16 cellular contexts compared by ENCODE assay signal in genomic region chr13:60755380-60756163, GRCh38.
A peak's percentile ranks its signal among the peaks of the same experiment; 100 is the strongest.
DNase-seq lines count a peak whose midpoint lies in the region; ATAC-seq, FAIRE-seq and TF ChIP-seq lines count a peak whose summit lies in the region.
"Had no signal": no experiment of that assay in that cellular context is flagged by ENCODE, and none has a peak within 500 bp of the region (broad histone marks: within the 10 kb centered on the region; RNA-seq: fewer than 3 reads in every experiment).

No MANE protein-coding gene starts in this region.

- no peaks in the 10 kb centered on the region for H3K36me3 ChIP-seq in iPS DF 6.9 (ENCODE audit: control insufficient read depth, insufficient read depth, low read length)
- H3K36me3 ChIP-seq in small intestine (ENCODE audit: control insufficient read depth in 2 of 2, insufficient read depth in 2 of 2, low read length in 2 of 2): no peaks in the 10 kb centered on the region
- H3K36me3 ChIP-seq: neutrophil had no signal

- intact Hi-C loops in lower leg skin (cut with DNase I; ENCODE audit: low total_unique reads): no loop called here

- H3K27me3 ChIP-seq in iPS DF 6.9 (ENCODE audit: control insufficient read depth, insufficient read depth, low read length) (no peaks in the 10 kb centered on the region), small intestine (ENCODE audit: control insufficient read depth in 2 of 2, insufficient read depth in 2 of 2, low read length in 2 of 2) (no peaks in the 10 kb centered on the region)
- H3K27me3 ChIP-seq: neutrophil, testis had no signal

- H3K9me3 ChIP-seq in iPS DF 6.9 (ENCODE audit: control insufficient read depth, insufficient read depth, low read length): no peaks in the 10 kb centered on the region
- H3K9me3 ChIP-seq in small intestine (ENCODE audit: control insufficient read depth, low read depth): no peaks in the 10 kb centered on the region
- H3K9me3 ChIP-seq: neutrophil, testis had no signal

- H3K4me3 ChIP-seq in iPS DF 6.9 (ENCODE audit: low read length) (no peak overlapping the region), small intestine (ENCODE audit: low read depth in 1 of 2, low read length in 2 of 2) (no peak overlapping the region), lower leg skin (ENCODE audit: low read depth, poor library complexity, severe bottlenecking) (no peak overlapping the region)
- H3K4me3 ChIP-seq: testis had no signal

- H3K27ac ChIP-seq in iPS DF 6.9 (ENCODE audit: low read length) (no peak overlapping the region), small intestine (ENCODE audit: low read depth in 1 of 2, low read length in 1 of 2) (no peak overlapping the region)
- H3K27ac ChIP-seq: 22Rv1, neutrophil, testis had no signal

- DNase-seq in DMS 273 (lab: John Stamatoyannopoulos, UW; ENCODE audit: unreplicated experiment): peak; percentile 9
- no peak for DNase-seq in DMS 273 treated with DMSO at 0.1 percent for 48 hours (lab: John Stamatoyannopoulos, UW)
- peak; percentile 39 for DNase-seq in iPS DF 6.9 (ENCODE audit: low read depth, low spot score)
- peak; percentile 11 for DNase-seq in small intestine
- DNase-seq in lower leg skin (ENCODE audit: low spot score in 2 of 2): no peak
- DNase-seq in NK-92 treated with Interleukin-12 subunit alpha and Interleukin-12 subunit beta, amount 100 ng/mL, for 24 hours (lab: John Stamatoyannopoulos, UW): no peak
- no peak for DNase-seq in GM10248 (ENCODE audit: extremely low spot score)
- DNase-seq: activated CD8-positive, alpha-beta memory T cell treated with anti-CD3 and anti-CD28 coated beads, Interleukin-2, amount 50 U/mL, for 4 hours; activated naive CD4-positive, alpha-beta T cell treated with anti-CD3 and anti-CD28 coated beads for 36 hours; midbrain; stimulated activated CD4-positive, alpha-beta T cell treated with anti-CD3 and anti-CD28 coated beads, Interleukin-4, amount 100 ng/mL, for 24 hours; SW 1271 had no signal

- no peak for TF ChIP-seq POLR2A in lower leg skin (IDR thresholded peaks at IDR 0.05)

- no peak for FAIRE-seq in small intestine (lab: Jason Lieb, UNC)

- CTCF ChIA-PET in GM10248 (lab: Yijun Ruan, JAX): no interaction called here

- H3K4me1 ChIP-seq in iPS DF 6.9 (ENCODE audit: control insufficient read depth, insufficient read depth, low read length): peaks cover 2% of the 10 kb centered on the region; the same call in 1 of the 2 replicates
- H3K4me1 ChIP-seq in small intestine (ENCODE audit: control insufficient read depth in 2 of 2, insufficient read depth in 1 of 2, low read depth in 1 of 2, low read length in 1 of 2): no peaks in the 10 kb centered on the region
- H3K4me1 ChIP-seq: testis had no signal

- TF ChIP-seq CTCF in lower leg skin (IDR thresholded peaks at IDR 0.05) (no peak), GM10248 (IDR thresholded peaks at IDR 0.05; ENCODE audit: control extremely low read depth, extremely low read depth, low read depth, missing control alignments) (no peak)

- no peak for ATAC-seq in SK-N-SH treated with all-trans-retinoic acid at 6 μM for 48 hours

- POLR2A ChIA-PET in GM10248 (lab: Yijun Ruan, JAX): no interaction called here

- no CpG with 5 or more reads among the region's 4 CpGs for WGBS in iPS DF 6.9 (ENCODE audit: insufficient coverage, insufficient read length)
- WGBS in small intestine, 3 donors: 27 to 63% (median 47%) methylated on average over 4 of the region's 4 CpGs
- 38 to 47% methylated on average over 4 of the region's 4 CpGs for WGBS in lower leg skin, 2 donors

TF ChIP-seq in SK-N-SH treated with all-trans-retinoic acid at 6 μM for 48 hours, 23 proteins besides CTCF, POLR2A, EP300 and RAD21:
- no peak for TF ChIP-seq ZC3H10 (CRISPR knock-in tag; IDR thresholded peaks at IDR 0.05)
- TF ChIP-seq BACH2 (CRISPR knock-in tag; IDR thresholded peaks at IDR 0.05; ENCODE audit: borderline replicate concordance): no peak
- TF ChIP-seq ISL1 (CRISPR knock-in tag; IDR thresholded peaks at IDR 0.05): peak; percentile 75
- no peak for TF ChIP-seq PPARA (CRISPR knock-in tag; IDR thresholded peaks at IDR 0.05; ENCODE audit: borderline replicate concordance)
- TF ChIP-seq CSRNP3 (CRISPR knock-in tag; IDR thresholded peaks at IDR 0.05): no peak
- TF ChIP-seq TOX (CRISPR knock-in tag; IDR thresholded peaks at IDR 0.05; ENCODE audit: borderline replicate concordance): no peak
- no peak for TF ChIP-seq ARNTL (CRISPR knock-in tag; IDR thresholded peaks at IDR 0.05; ENCODE audit: borderline replicate concordance, low read depth)
- no peak for TF ChIP-seq RARB (CRISPR knock-in tag; IDR thresholded peaks at IDR 0.05)
- no peak for TF ChIP-seq CREB5 (CRISPR knock-in tag; IDR thresholded peaks at IDR 0.05; ENCODE audit: low read depth)
- no peak for TF ChIP-seq OSR1 (CRISPR knock-in tag; IDR thresholded peaks at IDR 0.05)
- TF ChIP-seq ZFP30 (CRISPR knock-in tag; IDR thresholded peaks at IDR 0.05): no peak
- TF ChIP-seq TSHZ2 (CRISPR knock-in tag; IDR thresholded peaks at IDR 0.05): 0 out of 2 replicates have a peak, but pooled peaks have one; percentile 19
- no peak for TF ChIP-seq SNAI2 (CRISPR knock-in tag; IDR thresholded peaks at IDR 0.05)
- no peak for TF ChIP-seq ZNF70 (CRISPR knock-in tag; IDR thresholded peaks at IDR 0.05)
TF ChIP-seq in SK-N-SH treated with all-trans-retinoic acid at 6 μM for 48 hours: peak in this region for 2.

Comparison
In these comparisons a context has a peak if more than half of its experiments do, and no peak if none do; other contexts are left out.
1. DNase-seq: peak in DMS 273 (single experiment), iPS DF 6.9 (single experiment) and small intestine (single experiment); none in DMS 273 treated with DMSO at 0.1 percent for 48 hours (single experiment), lower leg skin (0 of 2), NK-92 treated with Interleukin-12 subunit alpha and Interleukin-12 subunit beta, amount 100 ng/mL, for 24 hours (single experiment) and GM10248 (single experiment).